ENCODE assay signal across 1 cellular context in genomic region chr7:129055294-129055816, GRCh38.
TF ChIP-seq lines count a peak whose summit lies in the region.

No MANE protein-coding gene starts in this region.

TF ChIP-seq in K562, 482 proteins besides CTCF, POLR2A, EP300 and RAD21 (continued from another document and continues in another):
- TF ChIP-seq PATZ1 (CRISPR knock-in tag; IDR thresholded peaks at IDR 0.05; ENCODE audit: borderline replicate concordance) (no peak), CREB3 (tag; conservative IDR thresholded peaks at IDR 0.05; ENCODE audit: low read depth) (no peak), MEF2D (tag; conservative IDR thresholded peaks at IDR 0.05; ENCODE audit: low read depth) (no peak), ZFP36 (IDR thresholded peaks at IDR 0.05; ENCODE audit: low read depth, low read length, partially characterized antibody) (no peak), RBBP5 (IDR thresholded peaks at IDR 0.05; ENCODE audit: borderline replicate concordance, insufficient read depth, low read length, poor library complexity, severe bottlenecking) (no peak), ZSCAN29 (IDR thresholded peaks at IDR 0.05) (no peak), SREBF2 (CRISPR knock-in tag; IDR thresholded peaks at IDR 0.05) (peak; percentile 6; the same call in 1 of the 2 replicates), SMARCE1 (IDR thresholded peaks at IDR 0.05) (no peak), NCOA1 (IDR thresholded peaks at IDR 0.05; ENCODE audit: low read depth) (no peak), HMG20B (CRISPR knock-in tag; IDR thresholded peaks at IDR 0.05) (no peak), ZNF224 (CRISPR knock-in tag; IDR thresholded peaks at IDR 0.05) (no peak), C11orf30 (IDR thresholded peaks at IDR 0.05; ENCODE audit: low read depth) (no peak), ZNF134 (CRISPR knock-in tag; conservative IDR thresholded peaks at IDR 0.05) (no peak), TCF7 (IDR thresholded peaks at IDR 0.05; ENCODE audit: borderline replicate concordance) (0 out of 2 replicates have a peak, but pooled peaks have one; percentile 2), ZNF76 (CRISPR knock-in tag; IDR thresholded peaks at IDR 0.05; ENCODE audit: borderline replicate concordance) (no peak), ZNF764 (CRISPR knock-in tag; IDR thresholded peaks at IDR 0.05; ENCODE audit: low read depth) (no peak), FOXO4 (CRISPR knock-in tag; IDR thresholded peaks at IDR 0.05) (no peak), E2F3 (CRISPR knock-in tag; IDR thresholded peaks at IDR 0.05) (no peak), ELK3 (CRISPR knock-in tag; IDR thresholded peaks at IDR 0.05) (no peak), PTTG1 (tag; IDR thresholded peaks at IDR 0.05; ENCODE audit: low read depth) (no peak), HDGF (IDR thresholded peaks at IDR 0.05) (peak; percentile 93), ZNF512 (tag; IDR thresholded peaks at IDR 0.05) (no peak), DIDO1 (tag; IDR thresholded peaks at IDR 0.05; ENCODE audit: low read depth) (no peak), DNMT1 (IDR thresholded peaks at IDR 0.05) (peak; percentile 7; the same call in 1 of the 2 replicates), CEBPG (CRISPR knock-in tag; IDR thresholded peaks at IDR 0.05) (no peak), CEBPG (tag; conservative IDR thresholded peaks at IDR 0.05 in 1 of 2, IDR thresholded peaks at IDR 0.05 in 1 of 2) (no peak), MCM2 (IDR thresholded peaks at IDR 0.05; ENCODE audit: low read depth) (no peak), ZNF740 (CRISPR knock-in tag; IDR thresholded peaks at IDR 0.05) (no peak), ZNF740 (tag; IDR thresholded peaks at IDR 0.05) (no peak), ID3 (CRISPR knock-in tag; IDR thresholded peaks at IDR 0.05) (no peak), ID3 (tag; IDR thresholded peaks at IDR 0.05) (no peak), CHD2 (IDR thresholded peaks at IDR 0.05; ENCODE audit: low read depth, low read length) (no peak), NR2C2 (CRISPR knock-in tag; IDR thresholded peaks at IDR 0.05) (no peak), NR2C2 (tag; IDR thresholded peaks at IDR 0.05) (no peak)
- TF ChIP-seq, protein P1, sequence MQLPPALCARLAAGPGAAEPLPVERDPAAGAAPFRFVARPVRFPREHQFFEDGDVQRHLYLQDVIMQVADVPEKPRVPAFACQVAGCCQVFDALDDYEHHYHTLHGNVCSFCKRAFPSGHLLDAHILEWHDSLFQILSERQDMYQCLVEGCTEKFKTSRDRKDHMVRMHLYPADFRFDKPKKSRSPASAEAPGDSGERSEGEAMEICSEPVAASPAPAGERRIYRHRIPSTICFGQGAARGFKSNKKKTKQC (CRISPR knock-in tag; IDR thresholded peaks at IDR 0.05), result no peak
- TF ChIP-seq, protein P2, sequence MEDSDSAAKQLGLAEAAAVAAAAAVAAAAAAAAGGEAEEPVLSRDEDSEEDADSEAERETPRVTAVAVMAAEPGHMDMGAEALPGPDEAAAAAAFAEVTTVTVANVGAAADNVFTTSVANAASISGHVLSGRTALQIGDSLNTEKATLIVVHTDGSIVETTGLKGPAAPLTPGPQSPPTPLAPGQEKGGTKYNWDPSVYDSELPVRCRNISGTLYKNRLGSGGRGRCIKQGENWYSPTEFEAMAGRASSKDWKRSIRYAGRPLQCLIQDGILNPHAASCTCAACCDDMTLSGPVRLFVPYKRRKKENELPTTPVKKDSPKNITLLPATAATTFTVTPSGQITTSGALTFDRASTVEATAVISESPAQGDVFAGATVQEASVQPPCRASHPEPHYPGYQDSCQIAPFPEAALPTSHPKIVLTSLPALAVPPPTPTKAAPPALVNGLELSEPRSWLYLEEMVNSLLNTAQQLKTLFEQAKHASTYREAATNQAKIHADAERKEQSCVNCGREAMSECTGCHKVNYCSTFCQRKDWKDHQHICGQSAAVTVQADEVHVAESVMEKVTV (CRISPR knock-in tag; IDR thresholded peaks at IDR 0.05), result 0 out of 2 replicates have a peak, but pooled peaks have one; percentile 24
- TF ChIP-seq, protein P3, sequence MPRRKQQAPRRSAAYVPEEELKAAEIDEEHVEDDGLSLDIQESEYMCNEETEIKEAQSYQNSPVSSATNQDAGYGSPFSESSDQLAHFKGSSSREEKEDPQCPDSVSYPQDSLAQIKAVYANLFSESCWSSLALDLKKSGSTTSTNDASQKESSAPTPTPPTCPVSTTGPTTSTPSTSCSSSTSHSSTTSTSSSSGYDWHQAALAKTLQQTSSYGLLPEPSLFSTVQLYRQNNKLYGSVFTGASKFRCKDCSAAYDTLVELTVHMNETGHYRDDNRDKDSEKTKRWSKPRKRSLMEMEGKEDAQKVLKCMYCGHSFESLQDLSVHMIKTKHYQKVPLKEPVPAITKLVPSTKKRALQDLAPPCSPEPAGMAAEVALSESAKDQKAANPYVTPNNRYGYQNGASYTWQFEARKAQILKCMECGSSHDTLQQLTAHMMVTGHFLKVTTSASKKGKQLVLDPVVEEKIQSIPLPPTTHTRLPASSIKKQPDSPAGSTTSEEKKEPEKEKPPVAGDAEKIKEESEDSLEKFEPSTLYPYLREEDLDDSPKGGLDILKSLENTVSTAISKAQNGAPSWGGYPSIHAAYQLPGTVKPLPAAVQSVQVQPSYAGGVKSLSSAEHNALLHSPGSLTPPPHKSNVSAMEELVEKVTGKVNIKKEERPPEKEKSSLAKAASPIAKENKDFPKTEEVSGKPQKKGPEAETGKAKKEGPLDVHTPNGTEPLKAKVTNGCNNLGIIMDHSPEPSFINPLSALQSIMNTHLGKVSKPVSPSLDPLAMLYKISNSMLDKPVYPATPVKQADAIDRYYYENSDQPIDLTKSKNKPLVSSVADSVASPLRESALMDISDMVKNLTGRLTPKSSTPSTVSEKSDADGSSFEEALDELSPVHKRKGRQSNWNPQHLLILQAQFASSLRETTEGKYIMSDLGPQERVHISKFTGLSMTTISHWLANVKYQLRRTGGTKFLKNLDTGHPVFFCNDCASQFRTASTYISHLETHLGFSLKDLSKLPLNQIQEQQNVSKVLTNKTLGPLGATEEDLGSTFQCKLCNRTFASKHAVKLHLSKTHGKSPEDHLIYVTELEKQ (CRISPR knock-in tag; IDR thresholded peaks at IDR 0.05), result peak; percentile 55; the same call in 1 of the 2 replicates
- TF ChIP-seq, protein P4, sequence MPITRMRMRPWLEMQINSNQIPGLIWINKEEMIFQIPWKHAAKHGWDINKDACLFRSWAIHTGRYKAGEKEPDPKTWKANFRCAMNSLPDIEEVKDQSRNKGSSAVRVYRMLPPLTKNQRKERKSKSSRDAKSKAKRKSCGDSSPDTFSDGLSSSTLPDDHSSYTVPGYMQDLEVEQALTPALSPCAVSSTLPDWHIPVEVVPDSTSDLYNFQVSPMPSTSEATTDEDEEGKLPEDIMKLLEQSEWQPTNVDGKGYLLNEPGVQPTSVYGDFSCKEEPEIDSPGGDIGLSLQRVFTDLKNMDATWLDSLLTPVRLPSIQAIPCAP (CRISPR knock-in tag; IDR thresholded peaks at IDR 0.05; ENCODE audit: borderline replicate concordance), result no peak
- TF ChIP-seq, protein P5, sequence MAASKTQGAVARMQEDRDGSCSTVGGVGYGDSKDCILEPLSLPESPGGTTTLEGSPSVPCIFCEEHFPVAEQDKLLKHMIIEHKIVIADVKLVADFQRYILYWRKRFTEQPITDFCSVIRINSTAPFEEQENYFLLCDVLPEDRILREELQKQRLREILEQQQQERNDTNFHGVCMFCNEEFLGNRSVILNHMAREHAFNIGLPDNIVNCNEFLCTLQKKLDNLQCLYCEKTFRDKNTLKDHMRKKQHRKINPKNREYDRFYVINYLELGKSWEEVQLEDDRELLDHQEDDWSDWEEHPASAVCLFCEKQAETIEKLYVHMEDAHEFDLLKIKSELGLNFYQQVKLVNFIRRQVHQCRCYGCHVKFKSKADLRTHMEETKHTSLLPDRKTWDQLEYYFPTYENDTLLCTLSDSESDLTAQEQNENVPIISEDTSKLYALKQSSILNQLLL (CRISPR knock-in tag; IDR thresholded peaks at IDR 0.05; ENCODE audit: borderline replicate concordance), result peak; percentile 57; the same call in 1 of the 2 replicates
- TF ChIP-seq, protein P6, sequence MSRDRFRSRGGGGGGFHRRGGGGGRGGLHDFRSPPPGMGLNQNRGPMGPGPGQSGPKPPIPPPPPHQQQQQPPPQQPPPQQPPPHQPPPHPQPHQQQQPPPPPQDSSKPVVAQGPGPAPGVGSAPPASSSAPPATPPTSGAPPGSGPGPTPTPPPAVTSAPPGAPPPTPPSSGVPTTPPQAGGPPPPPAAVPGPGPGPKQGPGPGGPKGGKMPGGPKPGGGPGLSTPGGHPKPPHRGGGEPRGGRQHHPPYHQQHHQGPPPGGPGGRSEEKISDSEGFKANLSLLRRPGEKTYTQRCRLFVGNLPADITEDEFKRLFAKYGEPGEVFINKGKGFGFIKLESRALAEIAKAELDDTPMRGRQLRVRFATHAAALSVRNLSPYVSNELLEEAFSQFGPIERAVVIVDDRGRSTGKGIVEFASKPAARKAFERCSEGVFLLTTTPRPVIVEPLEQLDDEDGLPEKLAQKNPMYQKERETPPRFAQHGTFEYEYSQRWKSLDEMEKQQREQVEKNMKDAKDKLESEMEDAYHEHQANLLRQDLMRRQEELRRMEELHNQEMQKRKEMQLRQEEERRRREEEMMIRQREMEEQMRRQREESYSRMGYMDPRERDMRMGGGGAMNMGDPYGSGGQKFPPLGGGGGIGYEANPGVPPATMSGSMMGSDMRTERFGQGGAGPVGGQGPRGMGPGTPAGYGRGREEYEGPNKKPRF (IDR thresholded peaks at IDR 0.05; ENCODE audit: low read depth, low read length), result no peak
